Comparison of ENCODE assay signal across 10 cellular contexts in the genomic region with DNA sequence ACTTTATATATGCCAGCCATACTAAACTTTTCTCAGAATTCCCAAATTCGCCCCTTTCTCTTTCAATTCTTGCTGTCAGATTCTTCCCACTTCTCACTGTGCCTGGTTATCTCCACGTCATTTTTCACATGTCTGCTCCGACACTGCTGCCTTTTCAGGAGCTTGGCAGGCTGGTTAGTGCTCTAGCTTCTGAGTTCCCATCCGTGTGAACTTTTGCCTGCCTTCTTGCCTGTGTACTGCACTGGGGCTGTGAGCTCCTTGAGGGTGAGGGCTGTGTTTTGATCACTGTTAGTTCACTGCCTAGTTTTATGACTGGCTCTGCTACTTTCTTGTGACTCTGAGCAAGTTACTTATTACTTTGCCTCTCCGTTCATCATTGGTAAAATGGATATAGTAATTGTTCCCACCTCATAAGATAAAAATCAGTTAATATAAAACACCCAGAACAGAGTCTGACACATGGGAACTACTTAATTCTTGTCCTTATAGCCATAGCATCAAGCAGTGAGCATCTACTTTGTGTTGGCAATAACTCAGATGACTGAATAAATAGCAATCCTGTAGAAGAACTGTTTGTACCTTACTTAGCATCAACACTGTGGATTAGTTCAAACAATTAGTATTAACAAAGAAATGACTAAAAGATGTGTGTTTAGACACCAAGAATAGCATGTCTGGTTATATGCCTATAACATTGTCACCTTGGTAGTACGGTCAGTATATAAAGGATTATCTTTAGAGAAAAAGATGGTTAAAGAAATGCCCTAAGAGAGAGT. TPM values are rescaled to one million over a fixed set of nuclear protein-coding genes. Genes with fewer than 3 reads are reported as not detected.
DNase-seq lines count a peak whose midpoint lies in the region; ATAC-seq lines count a peak whose summit lies in the region.
"Had no signal": no experiment of that assay in that cellular context is flagged by ENCODE, and none has a peak within 500 bp of the region (broad histone marks: within the 10 kb centered on the region; RNA-seq: fewer than 3 reads in every experiment).

No MANE protein-coding gene starts in this region.

- ATAC-seq in right cardiac atrium = peak; percentile 46 to 60
- no peak for ATAC-seq in left colon
- ATAC-seq: GM12878 had no signal

- H3K9me3 ChIP-seq in right cardiac atrium (ENCODE audit: control insufficient read depth, low read length) = no peaks in the 10 kb centered on the region

- H3K4me1 ChIP-seq in right cardiac atrium (ENCODE audit: control insufficient read depth, insufficient read depth, low read length) = peaks cover 4% of the 10 kb centered on the region

- peaks cover 96% of the 10 kb centered on the region for H3K4me1 Mint-ChIP-seq in stimulated activated naive CD8-positive, alpha-beta T cell treated with anti-CD3 and anti-CD28 coated beads, Interleukin-15, Interleukin-2, amounts not matched to agents 100 ng/mL and 50 ng/mL, for 24 hours (ENCODE audit: low read depth)

- H3K27ac ChIP-seq in right cardiac atrium (ENCODE audit: low read length) = peak overlapping the region; percentile 73

- H3K27me3 ChIP-seq in right cardiac atrium (ENCODE audit: control insufficient read depth, insufficient read depth) = no peaks in the 10 kb centered on the region

- no peak overlapping the region for H3K4me3 ChIP-seq in right cardiac atrium (ENCODE audit: low read length)
- H3K4me3 ChIP-seq: GM12878 had no signal

- peaks cover 92% of the 10 kb centered on the region for H3K36me3 Mint-ChIP-seq in stimulated activated naive CD8-positive, alpha-beta T cell treated with anti-CD3 and anti-CD28 coated beads, Interleukin-15, Interleukin-2, amounts not matched to agents 100 ng/mL and 50 ng/mL, for 24 hours (ENCODE audit: low read depth)

- whole genome bisulfite sequencing in right cardiac atrium = 53% methylated on average over 6 of the region's 6 CpGs

- H3K9me3 Mint-ChIP-seq in stimulated activated naive CD8-positive, alpha-beta T cell treated with anti-CD3 and anti-CD28 coated beads, Interleukin-15, Interleukin-2, amounts not matched to agents 100 ng/mL and 50 ng/mL, for 24 hours = no peaks in the 10 kb centered on the region

- peak overlapping the region; percentile 74 for H3K4me3 Mint-ChIP-seq in stimulated activated naive CD8-positive, alpha-beta T cell treated with anti-CD3 and anti-CD28 coated beads, Interleukin-15, Interleukin-2, amounts not matched to agents 100 ng/mL and 50 ng/mL, for 24 hours

- intact Hi-C loops in right cardiac atrium (cut with DNase I) (no loop called here), left colon (cut with DNase I, micrococcal nuclease) (no loop called here)

- H3K27ac Mint-ChIP-seq in stimulated activated naive CD8-positive, alpha-beta T cell treated with anti-CD3 and anti-CD28 coated beads, Interleukin-15, Interleukin-2, amounts not matched to agents 100 ng/mL and 50 ng/mL, for 24 hours = peak overlapping the region; percentile 93

- H3K27me3 Mint-ChIP-seq in stimulated activated naive CD8-positive, alpha-beta T cell treated with anti-CD3 and anti-CD28 coated beads, Interleukin-15, Interleukin-2, amounts not matched to agents 100 ng/mL and 50 ng/mL, for 24 hours = no peaks in the 10 kb centered on the region

- DNase-seq in OCI-M2 (lab: John Stamatoyannopoulos, UW; ENCODE audit: unreplicated experiment) (peak; percentile 73), astrocyte of the hippocampus (ENCODE audit: low read depth, low spot score) (peak; percentile 41), right cardiac atrium (no peak), HuH-7 (ENCODE audit: low spot score) (no peak), left colon (no peak), globus pallidus (ENCODE audit: low spot score) (no peak)
- DNase-seq: NCI-H187 treated with DMSO at 0.1 percent for 48 hours, small intestine had no signal

RNA-seq across cellular contexts. Expression of a gene that starts 5.5 kb away (rescaled TPM):
- total RNA-seq in right cardiac atrium (100 to 1,000 TPM; 164 to 220 (median 198) TPM), left colon (10 to 100 TPM; 67.5 to 71.2 TPM)
- 351 TPM for polyA plus RNA-seq in right cardiac atrium

RNA-seq across cellular contexts. Expression of a gene that starts 8.8 kb away (rescaled TPM):
- total RNA-seq in right cardiac atrium (1 to 10 TPM in 1 of 4 donors, under 1 TPM in 3; 0.37 to 1.1 (median 0.72) TPM), left colon (10 to 100 TPM; 13.7 to 27.9 TPM)
- polyA plus RNA-seq in right cardiac atrium = 0.43 TPM

RNA-seq across cellular contexts. Expression of a gene that starts 28.0 kb away (rescaled TPM):
- total RNA-seq in right cardiac atrium (under 1 TPM; 0.09 to 0.35 (median 0.22) TPM), left colon (under 1 TPM; 0.34 to 0.40 TPM)
- polyA plus RNA-seq in right cardiac atrium = 0.18 TPM

Comparison
In these comparisons a context has a peak if more than half of its experiments do, and no peak if none do; other contexts are left out.
1. DNase-seq: peak in OCI-M2 (single experiment) and astrocyte of the hippocampus (single experiment); none in right cardiac atrium (0 of 3), HuH-7 (single experiment), left colon (0 of 2) and globus pallidus (single experiment).
2. RNA of a gene that starts 8.8 kb away (total RNA-seq): 13.7 to 27.9 TPM in left colon; 0.37 to 1.1 TPM in right cardiac atrium; every median in the first group is over 4 times any median in the second.